Comparison of ENCODE assay signal across 13 cellular contexts in the genomic region with DNA sequence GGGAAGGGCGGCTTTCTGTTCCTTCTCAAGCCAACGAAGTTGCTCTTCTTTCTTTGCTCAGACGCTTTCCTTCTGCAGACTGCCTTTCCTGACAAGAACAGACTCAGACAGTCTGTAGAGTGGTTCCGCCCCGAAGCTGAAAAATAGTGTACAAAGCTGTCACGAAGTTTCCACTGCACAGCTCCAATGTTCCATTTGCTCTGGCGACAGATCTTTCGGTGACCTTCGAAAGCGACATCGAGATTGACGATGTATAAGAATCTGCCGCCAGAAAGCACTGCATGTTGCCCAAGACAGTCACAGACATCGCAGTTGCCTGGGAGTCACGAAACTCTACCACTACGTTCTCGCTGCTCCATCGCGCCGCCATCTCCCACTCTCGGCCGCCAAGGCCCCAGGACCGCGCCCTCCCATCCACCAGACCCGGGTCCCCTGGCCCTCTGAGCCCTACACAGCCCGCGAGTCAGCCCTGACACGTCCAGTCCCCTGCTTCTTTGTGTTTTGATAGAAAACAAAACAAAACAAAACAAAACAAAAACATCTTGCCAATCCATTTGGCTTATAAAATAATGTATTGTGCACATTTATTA. TPM values are rescaled to one million over a fixed set of nuclear protein-coding genes. Genes with fewer than 3 reads are reported as not detected.
DNase-seq lines count a peak whose midpoint lies in the region; ATAC-seq, FAIRE-seq and TF ChIP-seq lines count a peak whose summit lies in the region.
"Had no signal": no experiment of that assay in that cellular context is flagged by ENCODE, and none has a peak within 500 bp of the region (broad histone marks: within the 10 kb centered on the region; RNA-seq: fewer than 3 reads in every experiment).

No MANE protein-coding gene starts in this region.

- H3K79me2 ChIP-seq in K562 (ENCODE audit: control insufficient read depth, insufficient read depth, low read length) = no peaks in the 10 kb centered on the region

- no peaks in the 10 kb centered on the region for H3K36me3 ChIP-seq in CD4-positive, alpha-beta memory T cell (ENCODE audit: insufficient read depth, low read length)
- H3K36me3 ChIP-seq in K562 (ENCODE audit: control insufficient read depth, insufficient read depth, low read length) = no peaks in the 10 kb centered on the region

- POLR2A ChIA-PET in CD4-positive, alpha-beta memory T cell (lab: Charles Lee; ENCODE audit: partially characterized antibody) = interaction anchor here (1.0 kb wide), 1 partner anchor 9 kb away, joined by 3 read pairs; no protein-coding TSS in a partner anchor
- POLR2A ChIA-PET in K562 (lab: Yijun Ruan, JAX) = interaction anchor here (0.6 kb wide), 1 partner anchor 11 kb away, joined by 3 read pairs; no protein-coding TSS in a partner anchor
- POLR2A ChIA-PET in naive thymus-derived CD8-positive, alpha-beta T cell (lab: Charles Lee) = no interaction called here

- no peak overlapping the region for H3K4me3 ChIP-seq in CD4-positive, alpha-beta memory T cell (ENCODE audit: low read length in 2 of 2)
- H3K4me3 ChIP-seq in K562 = no peak overlapping the region
- H3K4me3 ChIP-seq: body of pancreas had no signal

- H3K9me3 ChIP-seq in CD4-positive, alpha-beta memory T cell (ENCODE audit: control insufficient read depth in 1 of 2, low read length in 2 of 2) = no peaks in the 10 kb centered on the region
- H3K9me3 ChIP-seq in K562 (replicated peaks; ENCODE audit: control insufficient read depth, insufficient read depth, low read depth, low read length) = peaks cover 3% of the 10 kb centered on the region; the same call in 1 of the 2 replicates
- H3K9me3 ChIP-seq: body of pancreas had no signal

- H3K27me3 Mint-ChIP-seq in CD4-positive, alpha-beta memory T cell = peaks cover 38 to 45% of the 10 kb centered on the region in 2 donors
- peaks cover 29% of the 10 kb centered on the region for H3K27me3 Mint-ChIP-seq in HFFc6 (ENCODE audit: insufficient read depth)
- peaks cover 35 to 65% (median 53%) of the 10 kb centered on the region in 5 donors for H3K27me3 Mint-ChIP-seq in naive thymus-derived CD8-positive, alpha-beta T cell

- H3K27me3 ChIP-seq in CD4-positive, alpha-beta memory T cell (ENCODE audit: insufficient read depth, low read length) = peaks cover 16% of the 10 kb centered on the region
- no peaks in the 10 kb centered on the region for H3K27me3 ChIP-seq in K562 (ENCODE audit: control insufficient read depth in 2 of 2, insufficient read depth in 2 of 2, low read length in 2 of 2)

- no peak for FAIRE-seq in K562 (lab: Jason Lieb, UNC)

- H3K27ac Mint-ChIP-seq in CD4-positive, alpha-beta memory T cell = peak overlapping the region in 2 of 7 donors; percentile 9 to 70
- no peak overlapping the region for H3K27ac Mint-ChIP-seq in HFFc6
- no peak overlapping the region for H3K27ac Mint-ChIP-seq in naive thymus-derived CD8-positive, alpha-beta T cell

- H3K9me3 Mint-ChIP-seq in CD4-positive, alpha-beta memory T cell = no peaks in the 10 kb centered on the region
- no peaks in the 10 kb centered on the region for H3K9me3 Mint-ChIP-seq in HFFc6
- no peaks in the 10 kb centered on the region for H3K9me3 Mint-ChIP-seq in naive thymus-derived CD8-positive, alpha-beta T cell

- no peak for TF ChIP-seq CTCF in HFFc6 (IDR thresholded peaks at IDR 0.05)
- TF ChIP-seq CTCF in K562 (IDR thresholded peaks at IDR 0.05 in 2 of 3, conservative IDR thresholded peaks at IDR 0.05 in 1 of 3; ENCODE audit: insufficient read depth in 2 of 3, low read depth in 1 of 3, low read length in 3 of 3) = no peak

- H3K9ac ChIP-seq in K562 (ENCODE audit: insufficient read depth in 1 of 2, low read depth in 2 of 2, low read length in 2 of 2) = no peak overlapping the region; a peak in 1 of 4 replicates

- ATAC-seq in K562 (no peak), GM21825 (IDR thresholded peaks at IDR 0.05; ENCODE audit: unreplicated experiment) (no peak), HG02852 (IDR thresholded peaks at IDR 0.05; ENCODE audit: unreplicated experiment) (no peak)
- ATAC-seq in naive thymus-derived CD8-positive, alpha-beta T cell = no peak
- ATAC-seq: body of pancreas had no signal

- no peak for TF ChIP-seq POLR2A in K562 (conservative IDR thresholded peaks at IDR 0.05)

- intact Hi-C loops in CD4-positive, alpha-beta memory T cell (cut with micrococcal nuclease) = no loop called here
- intact Hi-C loops in K562 (cut with micrococcal nuclease) = no loop called here

- TF ChIP-seq RAD21 in K562 (CRISPR knock-in tag; conservative IDR thresholded peaks at IDR 0.05 in 1 of 2, IDR thresholded peaks at IDR 0.05 in 1 of 2) = no peak

- WGBS in K562 (ENCODE audit: insufficient coverage, low coverage, missing lambda C conversion rate) = 64% methylated on average over 28 of the region's 28 CpGs

- no peak overlapping the region for H3K27ac ChIP-seq in CD4-positive, alpha-beta memory T cell (ENCODE audit: low read depth, low read length)
- H3K27ac ChIP-seq in K562 (ENCODE audit: extremely low read depth, low read depth, low read length) = no peak overlapping the region
- H3K27ac ChIP-seq: body of pancreas, epithelial cell of prostate had no signal

- H3K36me3 Mint-ChIP-seq in CD4-positive, alpha-beta memory T cell = peaks cover 0 to 12% of the 10 kb centered on the region in 2 donors
- H3K36me3 Mint-ChIP-seq in HFFc6 (ENCODE audit: low read depth) = no peaks in the 10 kb centered on the region
- no peaks in the 10 kb centered on the region for H3K36me3 Mint-ChIP-seq in naive thymus-derived CD8-positive, alpha-beta T cell

- H3K4me1 Mint-ChIP-seq in CD4-positive, alpha-beta memory T cell = peaks cover 12 to 30% (median 18%) of the 10 kb centered on the region in 4 donors
- peaks cover 16% of the 10 kb centered on the region for H3K4me1 Mint-ChIP-seq in HFFc6 (ENCODE audit: low read depth)
- peaks cover 7 to 23% (median 20%) of the 10 kb centered on the region in 4 donors for H3K4me1 Mint-ChIP-seq in naive thymus-derived CD8-positive, alpha-beta T cell

- no peaks in the 10 kb centered on the region for H4K20me1 ChIP-seq in K562 (replicated peaks; ENCODE audit: control insufficient read depth, insufficient read depth, low read length)

- no peaks in the 10 kb centered on the region for H3K9me1 ChIP-seq in K562 (ENCODE audit: control insufficient read depth, insufficient read depth, low read length)

- H3K4me1 ChIP-seq in CD4-positive, alpha-beta memory T cell (ENCODE audit: insufficient read depth, low read length) = peaks cover 9% of the 10 kb centered on the region
- H3K4me1 ChIP-seq in K562 (replicated peaks in 1 of 2; ENCODE audit: control insufficient read depth in 2 of 2, insufficient read depth in 2 of 2, low read length in 2 of 2) = peaks cover 4 to 7% of the 10 kb centered on the region in 2 experiments; a peak in 2 of 5 replicates

- DNase-seq in CD4-positive, alpha-beta memory T cell = no peak
- DNase-seq in HFFc6 (no peak), K562 (ENCODE audit: extremely low read depth in 1 of 4, low spot score in 3 of 4) (no peak), NCI-H2227 treated with DMSO at 0.1 percent for 48 hours (lab: John Stamatoyannopoulos, UW) (no peak), nucleus accumbens (lab: John Stamatoyannopoulos, UW) (no peak)
- DNase-seq in naive thymus-derived CD8-positive, alpha-beta T cell = peak in 1 of 10 donors; percentile 7
- DNase-seq: body of pancreas, NCI-H1092 treated with DMSO at 0.1 percent for 48 hours, NCI-H69, SHP77 had no signal

- no TSS peak for BruUV-seq in K562 (replicated peaks; lab: Mats Ljungman, UMichigan)

- 0 out of 2 replicates have a peak overlapping the region, but pooled peaks have one; percentile 21 for H2AFZ ChIP-seq in K562 (ENCODE audit: low read depth, low read length)

- peak overlapping the region; percentile 53 to 84 (median 74) for H3K4me3 Mint-ChIP-seq in CD4-positive, alpha-beta memory T cell
- peak overlapping the region; percentile 88 for H3K4me3 Mint-ChIP-seq in HFFc6
- peak overlapping the region; percentile 11 to 74 (median 70) for H3K4me3 Mint-ChIP-seq in naive thymus-derived CD8-positive, alpha-beta T cell

- in situ Hi-C loops in K562 (cut with MboI) = loop anchor here (5.0 kb wide), 1 partner anchor 92 kb away; no protein-coding TSS in a partner anchor

- CTCF ChIA-PET in CD4-positive, alpha-beta memory T cell (lab: Charles Lee; ENCODE audit: partially characterized antibody) = interaction anchor here (1.4 kb wide), 1 partner anchor 338 kb away, joined by 3 read pairs; no protein-coding TSS in a partner anchor
- CTCF ChIA-PET in K562 (lab: Yijun Ruan, JAX; ENCODE audit: low intra/inter-chr PET ratio) = no interaction called here

- H3K4me2 ChIP-seq in K562 (ENCODE audit: insufficient read depth, low read length) = no peak overlapping the region

- no peak for TF ChIP-seq EP300 in K562 (IDR thresholded peaks at IDR 0.05; ENCODE audit: low read length)

RNA-seq across cellular contexts. Expression of a gene that starts 42.1 kb away (rescaled TPM):
- 10 to 100 TPM; 15.2 to 17.4 TPM for total RNA-seq in CD4-positive, alpha-beta memory T cell
- 10 to 100 TPM in 1 of 2 donors, 1 to 10 TPM in 1; 4.8 to 12.7 TPM for polyA plus RNA-seq in CD4-positive, alpha-beta memory T cell
- total RNA-seq in HFFc6 (2021; fragmentation: NEBNext Ultra II Directional; extraction: Animal tissue kit (Norgen Biotek cat#: 25700)) = 1 to 10 TPM; 3.8 to 5.2 (median 4.1) TPM
- 6.7 and 29.3 TPM in 2 replicates for total RNA-seq in K562 (2011; cell fraction: chromatin; rRNA removed; ENCODE audit: low replicate concordance)
- total RNA-seq in K562 (2011; cell fraction: nucleolus; rRNA removed) = 3.5 and 7.0 TPM in 2 replicates
- 6.2 and 9.2 TPM in 2 replicates for total RNA-seq in K562 (2011; cell fraction: nucleoplasm; rRNA removed)
- total RNA-seq in K562 (2014; rRNA removed) (10.2 and 11.2 TPM in 2 replicates), K562 (2014; rRNA removed; fragmentation: Illumina TruSeq; extraction: Trizol) (21.6 and 25.5 TPM in 2 replicates), K562 (2015; rRNA removed; fragmentation: Illumina TruSeq; extraction: Trizol) (22.1 and 22.2 TPM in 2 replicates), K562 (2021) (10.7 and 11.0 TPM in 2 replicates)
- polyA plus RNA-seq in K562 (2011; rRNA removed) (11.6 and 13.8 TPM in 2 replicates), K562 (2014; fragmentation: Illumina TruSeq; extraction: Trizol) (12.8 and 16.2 TPM in 2 replicates), K562 (2014; fragmentation: Nextera tagmentation; extraction: Ambion mirVana) (10 to 100 TPM in 1 of 2 experiments, 1 to 10 TPM in 1; 7.6 to 12.8 TPM), K562 (2014; rRNA removed) (7.7 and 9.0 TPM in 2 replicates)
- polyA plus RNA-seq in K562 (2011; cell fraction: cytosol; rRNA removed) = 1.7 and 4.6 TPM in 2 replicates
- polyA plus RNA-seq in K562 (2011; cell fraction: nucleus; rRNA removed) = 4.5 and 9.0 TPM in 2 replicates
- polyA plus RNA-seq in K562 (2012) = 7.6 and 9.3 TPM in 2 replicates
- polyA minus RNA-seq in K562 (2011; rRNA and poly(A)+ RNA removed) = 18.5 and 30.8 TPM in 2 replicates
- polyA minus RNA-seq in K562 (2011; cell fraction: cytosol; rRNA and poly(A)+ RNA removed) = 7.3 and 7.5 TPM in 2 replicates
- polyA minus RNA-seq in K562 (2011; cell fraction: nucleus; rRNA and poly(A)+ RNA removed) = 6.5 and 12.1 TPM in 2 replicates
- total RNA-seq in naive thymus-derived CD8-positive, alpha-beta T cell = 10 to 100 TPM; 10.4 to 10.8 TPM
- polyA plus RNA-seq in naive thymus-derived CD8-positive, alpha-beta T cell = 1 to 10 TPM; 3.8 to 7.8 (median 7.8) TPM
